ENCODE assay signal across 27 cellular contexts in genomic region chr12:76202621-76203020, GRCh38.
"Had no signal": no experiment of that assay in that cellular context is flagged by ENCODE, and none has a peak within 500 bp of the region (broad histone marks: within the 10 kb centered on the region; RNA-seq: fewer than 3 reads in every experiment).

No MANE protein-coding gene starts in this region.

- H3K27ac Mint-ChIP-seq: mesothelial cell of epicardium; naive B cell; naive thymus-derived CD8-positive, alpha-beta T cell had no signal

- H3K27ac ChIP-seq: coronary artery, dorsolateral prefrontal cortex, epithelial cell of prostate, esophagus squamous epithelium, gastrocnemius medialis, heart right ventricle, left lung, lower lobe of right lung had no signal

- H3K4me3 Mint-ChIP-seq: mesothelial cell of epicardium; naive B cell; naive thymus-derived CD8-positive, alpha-beta T cell had no signal

- H3K4me1 ChIP-seq: esophagus squamous epithelium, gastrocnemius medialis, heart right ventricle, left lung, lower lobe of right lung had no signal

- H3K4me1 Mint-ChIP-seq: naive B cell had no signal

- ATAC-seq: esophagus mucosa; gastrocnemius medialis; heart right ventricle; left cardiac atrium; left lung; left ventricle myocardium superior; lower lobe of right lung; mucosa of descending colon; naive thymus-derived CD8-positive, alpha-beta T cell had no signal

- H3K4me3 ChIP-seq: coronary artery, dorsolateral prefrontal cortex, esophagus squamous epithelium, gastrocnemius medialis, heart right ventricle, left lung, lower lobe of right lung, mucosa of descending colon had no signal

- H3K36me3 ChIP-seq: esophagus squamous epithelium, gastrocnemius medialis, heart right ventricle, left lung, lower lobe of right lung had no signal

- DNase-seq: dermis blood vessel endothelial cell; dorsolateral prefrontal cortex; effector CD4-positive, alpha-beta T cell; effector memory CD4-positive, alpha-beta T cell; erythroblast; esophagus squamous epithelium; foreskin fibroblast; foreskin melanocyte; gastrocnemius medialis; glutamatergic neuron; head of caudate nucleus; heart right ventricle; hippocampal formation; left cardiac atrium; left lung; left ventricle myocardium superior; lower lobe of right lung; mesenchymal stem cell; mucosa of descending colon; naive B cell; naive thymus-derived CD8-positive, alpha-beta T cell had no signal

- H3K27me3 ChIP-seq: dorsolateral prefrontal cortex, esophagus squamous epithelium, gastrocnemius medialis, heart right ventricle, left lung had no signal

- FAIRE-seq: islet of Langerhans, keratinocyte had no signal
